Comparison of ENCODE assay signal across 1 cellular context in genomic region chr1:167171286-167171929, GRCh38.
TF ChIP-seq lines count a peak whose summit lies in the region.

No MANE protein-coding gene starts in this region.

TF ChIP-seq in WTC11, 78 proteins besides CTCF, POLR2A, EP300 and RAD21 (continued from another document):
- TF ChIP-seq, protein P1, sequence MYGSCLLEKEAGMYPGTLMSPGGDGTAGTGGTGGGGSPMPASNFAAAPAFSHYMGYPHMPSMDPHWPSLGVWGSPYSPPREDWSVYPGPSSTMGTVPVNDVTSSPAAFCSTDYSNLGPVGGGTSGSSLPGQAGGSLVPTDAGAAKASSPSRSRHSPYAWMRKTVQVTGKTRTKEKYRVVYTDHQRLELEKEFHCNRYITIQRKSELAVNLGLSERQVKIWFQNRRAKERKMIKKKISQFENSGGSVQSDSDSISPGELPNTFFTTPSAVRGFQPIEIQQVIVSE (CRISPR knock-in tag; IDR thresholded peaks at IDR 0.05; ENCODE audit: borderline replicate concordance), result no peak
- no peak for TF ChIP-seq ZBTB21 (CRISPR knock-in tag; IDR thresholded peaks at IDR 0.05; ENCODE audit: borderline replicate concordance)
TF ChIP-seq in WTC11: peak in this region for 0.
